In the genomic region with DNA sequence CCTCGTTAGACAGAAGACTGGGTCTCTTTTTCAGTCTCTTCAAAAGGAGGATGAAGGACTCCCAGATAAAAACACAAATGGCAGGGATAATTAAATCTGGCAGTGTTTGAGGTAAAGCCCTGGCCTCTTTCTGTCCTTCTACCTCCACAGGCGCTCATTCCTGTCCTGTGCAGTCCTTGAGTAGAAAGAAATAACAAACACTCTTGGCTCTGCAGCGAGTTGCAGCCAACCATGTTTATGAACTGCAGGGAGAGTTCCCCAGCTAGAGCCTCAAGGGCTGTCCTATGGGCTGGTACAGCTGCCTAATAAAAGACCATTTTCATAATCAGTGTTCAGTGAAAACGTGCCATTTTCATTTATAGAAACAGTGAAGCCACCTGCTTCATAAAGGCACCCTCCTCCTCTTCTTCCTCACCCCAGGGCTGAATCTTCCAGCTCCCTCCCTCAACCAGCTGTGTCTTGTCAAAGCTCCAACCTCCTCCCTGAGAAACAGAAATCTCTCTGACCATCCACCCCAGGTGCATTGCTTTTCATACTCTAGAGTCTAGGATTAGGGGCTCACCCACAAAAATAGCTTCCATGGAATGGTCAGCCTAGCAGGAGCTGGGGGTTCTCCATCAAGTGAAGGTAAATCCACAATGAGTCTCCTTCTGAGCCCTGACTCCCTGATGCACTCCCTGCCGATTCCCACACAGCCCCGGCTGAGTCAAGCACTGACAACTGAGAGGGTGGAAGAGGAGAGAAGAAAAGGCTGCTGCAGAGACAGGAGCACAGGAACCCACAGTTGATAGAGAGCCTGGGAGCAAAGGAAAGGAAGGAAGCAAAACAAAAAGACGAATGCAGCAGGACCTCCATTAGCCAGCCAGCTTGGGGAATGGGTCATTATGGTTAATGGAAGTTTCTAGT, we compare ENCODE assay signal across 19 cellular contexts.
DNase-seq lines count a peak whose midpoint lies in the region; ATAC-seq, FAIRE-seq and TF ChIP-seq lines count a peak whose summit lies in the region.
"Had no signal": no experiment of that assay in that cellular context is flagged by ENCODE, and none has a peak within 500 bp of the region (broad histone marks: within the 10 kb centered on the region; RNA-seq: fewer than 3 reads in every experiment).

No MANE protein-coding gene starts in this region.

- H3K4me3 ChIP-seq in GM23338, result no peak overlapping the region
- H3K4me3 ChIP-seq in astrocyte (ENCODE audit: insufficient read depth, low read depth, low read length), result no peak overlapping the region
- no peak overlapping the region for H3K4me3 ChIP-seq in right atrium auricular region
- H3K4me3 ChIP-seq: lung, suprapubic skin had no signal

- H3K27ac Mint-ChIP-seq in GM23338 (no peak overlapping the region), astrocyte (ENCODE audit: unreplicated experiment) (no peak overlapping the region), osteocyte (ENCODE audit: unreplicated experiment) (no peak overlapping the region), natural killer cell (no peak overlapping the region)
- H3K27ac Mint-ChIP-seq: activated B cell treated with CpG ODN at 0.5 μM for 24 hours; activated naive CD4-positive, alpha-beta T cell treated with anti-CD3 and anti-CD28 coated beads, Interleukin-2, amount 10 ng/mL, durations not matched to agents 7 days and 5 days; CD8-positive, alpha-beta T cell; naive B cell had no signal

- no peak for FAIRE-seq in astrocyte (lab: Jason Lieb, UNC)

- TF ChIP-seq CTCF in GM23338 (conservative IDR thresholded peaks at IDR 0.05; ENCODE audit: low read depth in 2 of 2), result no peak
- TF ChIP-seq CTCF in astrocyte (IDR thresholded peaks at IDR 0.05; ENCODE audit: insufficient read depth, low read depth, low read length), result no peak
- TF ChIP-seq CTCF in right atrium auricular region (IDR thresholded peaks at IDR 0.05), result no peak
- no peak for TF ChIP-seq CTCF in osteocyte (IDR thresholded peaks at IDR 0.05)
- no peak for TF ChIP-seq CTCF in natural killer cell (IDR thresholded peaks at IDR 0.05)

- no peaks in the 10 kb centered on the region for H3K36me3 Mint-ChIP-seq in GM23338 (ENCODE audit: low read depth)
- H3K36me3 Mint-ChIP-seq in astrocyte (ENCODE audit: low read depth, unreplicated experiment), result no peaks in the 10 kb centered on the region
- no peaks in the 10 kb centered on the region for H3K36me3 Mint-ChIP-seq in osteocyte (ENCODE audit: unreplicated experiment)
- H3K36me3 Mint-ChIP-seq in natural killer cell, result no peaks in the 10 kb centered on the region
- H3K36me3 Mint-ChIP-seq: activated naive CD4-positive, alpha-beta T cell treated with anti-CD3 and anti-CD28 coated beads, Interleukin-2, amount 10 ng/mL, durations not matched to agents 7 days and 5 days; CD8-positive, alpha-beta T cell had no signal

- H3K79me2 ChIP-seq in GM23338 (replicated peaks; ENCODE audit: insufficient read depth), result no peaks in the 10 kb centered on the region
- no peaks in the 10 kb centered on the region for H3K79me2 ChIP-seq in astrocyte (ENCODE audit: insufficient read depth, low read length)

- H3K4me1 ChIP-seq in GM23338 (ENCODE audit: insufficient read depth) (no peaks in the 10 kb centered on the region), astrocyte (ENCODE audit: insufficient read depth, low read length) (peaks cover 2% of the 10 kb centered on the region), right atrium auricular region (no peaks in the 10 kb centered on the region)

- H4K20me1 ChIP-seq in GM23338 (replicated peaks; ENCODE audit: insufficient read depth) (no peaks in the 10 kb centered on the region), astrocyte (ENCODE audit: insufficient read depth, low read length) (no peaks in the 10 kb centered on the region)

- no peak overlapping the region for H3K4me2 ChIP-seq in GM23338
- H3K4me2 ChIP-seq in astrocyte (ENCODE audit: low read length), result no peak overlapping the region

- H3K9me2 ChIP-seq in GM23338 (ENCODE audit: insufficient read depth), result 0 out of 2 replicates have a peak, but pooled peaks cover 7% of the 10 kb centered on the region

- 0 out of 3 replicates have a peak, but pooled peaks have one; percentile 32 for ATAC-seq in GM23338
- ATAC-seq in GM21786 (IDR thresholded peaks at IDR 0.05; ENCODE audit: unreplicated experiment), result no peak
- ATAC-seq in natural killer cell, result no peak
- ATAC-seq: CD8-positive, alpha-beta T cell had no signal

- H3K27me3 Mint-ChIP-seq in GM23338 (ENCODE audit: insufficient read depth, low read depth, poor library complexity) (peaks cover 2% of the 10 kb centered on the region), astrocyte (ENCODE audit: low read depth, unreplicated experiment) (peaks cover 4% of the 10 kb centered on the region), osteocyte (ENCODE audit: unreplicated experiment) (peaks cover 14% of the 10 kb centered on the region), natural killer cell (ENCODE audit: low read depth in 2 of 2) (peaks cover 8 to 9% of the 10 kb centered on the region in 2 donors)

- H3K4me1 Mint-ChIP-seq in GM23338 (peaks cover 7% of the 10 kb centered on the region), astrocyte (ENCODE audit: low read depth, unreplicated experiment) (peaks cover 13% of the 10 kb centered on the region), osteocyte (ENCODE audit: unreplicated experiment) (no peaks in the 10 kb centered on the region), natural killer cell (no peaks in the 10 kb centered on the region)
- H3K4me1 Mint-ChIP-seq: activated B cell treated with CpG ODN at 0.5 μM for 24 hours, naive B cell had no signal

- no peaks in the 10 kb centered on the region for H3K36me3 ChIP-seq in GM23338 (ENCODE audit: insufficient read depth)
- no peaks in the 10 kb centered on the region for H3K36me3 ChIP-seq in astrocyte (ENCODE audit: insufficient read depth, low read length)
- H3K36me3 ChIP-seq in right atrium auricular region, result no peaks in the 10 kb centered on the region
- H3K36me3 ChIP-seq: suprapubic skin had no signal

- H3K9me3 ChIP-seq in astrocyte (ENCODE audit: insufficient read depth, low read depth, low read length) (no peaks in the 10 kb centered on the region), right atrium auricular region (no peaks in the 10 kb centered on the region)
- H3K9me3 ChIP-seq: suprapubic skin had no signal

- H2AFZ ChIP-seq in GM23338, result peak overlapping the region; percentile 56; the same call in 1 of the 2 replicates
- no peak overlapping the region for H2AFZ ChIP-seq in astrocyte (ENCODE audit: low read depth, low read length)

- DNase-seq in GM23338 (ENCODE audit: low spot score) (no peak), astrocyte (ENCODE audit: low read depth) (peak; percentile 22), right atrium auricular region (ENCODE audit: low spot score) (peak; percentile 23), osteocyte (ENCODE audit: extremely low spot score, unreplicated experiment) (peak; percentile 34), DMS153 (lab: John Stamatoyannopoulos, UW) (no peak), SHP77 treated with DMSO at 0.1 percent for 48 hours (lab: John Stamatoyannopoulos, UW) (no peak), natural killer cell (no peak)
- DNase-seq: activated B cell treated with CpG ODN at 0.5 μM for 24 hours; activated naive CD4-positive, alpha-beta T cell treated with anti-CD3 and anti-CD28 coated beads, Interleukin-2, amount 10 ng/mL, durations not matched to agents 7 days and 5 days; activated T-cell treated with anti-CD3 and anti-CD28 coated beads, Interleukin-2, amount 50 U/mL, for 48 hours; CD8-positive, alpha-beta T cell; DND-41; naive B cell; NCI-H1417; NCI-H526; OCI-M1 had no signal

- no peaks in the 10 kb centered on the region for H3K27me3 ChIP-seq in GM23338 (ENCODE audit: insufficient read depth)
- H3K27me3 ChIP-seq in astrocyte (ENCODE audit: insufficient read depth, low read length), result peaks cover 2% of the 10 kb centered on the region
- no peaks in the 10 kb centered on the region for H3K27me3 ChIP-seq in right atrium auricular region
- H3K27me3 ChIP-seq: suprapubic skin had no signal

- H3K4me3 Mint-ChIP-seq in GM23338 (no peak overlapping the region), astrocyte (ENCODE audit: unreplicated experiment) (no peak overlapping the region), osteocyte (ENCODE audit: unreplicated experiment) (no peak overlapping the region), natural killer cell (no peak overlapping the region)
- H3K4me3 Mint-ChIP-seq: activated B cell treated with CpG ODN at 0.5 μM for 24 hours; activated naive CD4-positive, alpha-beta T cell treated with anti-CD3 and anti-CD28 coated beads, Interleukin-2, amount 10 ng/mL, durations not matched to agents 7 days and 5 days; CD8-positive, alpha-beta T cell; naive B cell had no signal

- intact Hi-C loops in natural killer cell (cut with micrococcal nuclease), result no loop called here

- H3F3A ChIP-seq in GM23338 (replicated peaks; ENCODE audit: low read depth), result no peaks in the 10 kb centered on the region

- no peak overlapping the region for H3K9ac ChIP-seq in astrocyte (ENCODE audit: low read length)

- H3K9me3 Mint-ChIP-seq in GM23338, result no peaks in the 10 kb centered on the region
- H3K9me3 Mint-ChIP-seq in astrocyte (ENCODE audit: unreplicated experiment), result peaks cover 4% of the 10 kb centered on the region
- no peaks in the 10 kb centered on the region for H3K9me3 Mint-ChIP-seq in osteocyte (ENCODE audit: unreplicated experiment)
- H3K9me3 Mint-ChIP-seq in natural killer cell, result no peaks in the 10 kb centered on the region
- H3K9me3 Mint-ChIP-seq: activated B cell treated with CpG ODN at 0.5 μM for 24 hours; activated naive CD4-positive, alpha-beta T cell treated with anti-CD3 and anti-CD28 coated beads, Interleukin-2, amount 10 ng/mL, durations not matched to agents 7 days and 5 days; CD8-positive, alpha-beta T cell had no signal

- H3K27ac ChIP-seq in GM23338 (ENCODE audit: low read depth) (no peak overlapping the region), astrocyte (ENCODE audit: low read depth, low read length) (no peak overlapping the region), right atrium auricular region (no peak overlapping the region)
- H3K27ac ChIP-seq: suprapubic skin had no signal

TF ChIP-seq in GM23338, 12 proteins besides CTCF, POLR2A, EP300 and RAD21 (continues in another document):
- TF ChIP-seq, protein P1, sequence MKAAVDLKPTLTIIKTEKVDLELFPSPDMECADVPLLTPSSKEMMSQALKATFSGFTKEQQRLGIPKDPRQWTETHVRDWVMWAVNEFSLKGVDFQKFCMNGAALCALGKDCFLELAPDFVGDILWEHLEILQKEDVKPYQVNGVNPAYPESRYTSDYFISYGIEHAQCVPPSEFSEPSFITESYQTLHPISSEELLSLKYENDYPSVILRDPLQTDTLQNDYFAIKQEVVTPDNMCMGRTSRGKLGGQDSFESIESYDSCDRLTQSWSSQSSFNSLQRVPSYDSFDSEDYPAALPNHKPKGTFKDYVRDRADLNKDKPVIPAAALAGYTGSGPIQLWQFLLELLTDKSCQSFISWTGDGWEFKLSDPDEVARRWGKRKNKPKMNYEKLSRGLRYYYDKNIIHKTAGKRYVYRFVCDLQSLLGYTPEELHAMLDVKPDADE (IDR thresholded peaks at IDR 0.05), result no peak
- TF ChIP-seq STAT1 (IDR thresholded peaks at IDR 0.05; ENCODE audit: unreplicated experiment) (no peak), EZH2 (IDR thresholded peaks at IDR 0.05; ENCODE audit: low read depth, unreplicated experiment) (no peak)

Comparison
In these comparisons a context has a peak if more than half of its experiments do, and no peak if none do; other contexts are left out.
1. DNase-seq: peak in astrocyte (single experiment), right atrium auricular region (single experiment) and osteocyte (single experiment); none in GM23338 (single experiment), DMS153 (single experiment), SHP77 treated with DMSO at 0.1 percent for 48 hours (single experiment) and natural killer cell (single experiment).